Comparison of ENCODE assay signal across 10 cellular contexts in genomic region chr7:142807855-142808460, GRCh38. TPM values are rescaled to one million over a fixed set of nuclear protein-coding genes. Genes with fewer than 3 reads are reported as not detected.
DNase-seq lines count a peak whose midpoint lies in the region; ATAC-seq, FAIRE-seq and TF ChIP-seq lines count a peak whose summit lies in the region.
"Had no signal": no experiment of that assay in that cellular context is flagged by ENCODE, and none has a peak within 500 bp of the region (broad histone marks: within the 10 kb centered on the region; RNA-seq: fewer than 3 reads in every experiment).

No MANE protein-coding gene starts in this region.

- peaks cover 22% of the 10 kb centered on the region for H3K36me3 Mint-ChIP-seq in CD8-positive, alpha-beta T cell
- no peaks in the 10 kb centered on the region for H3K36me3 Mint-ChIP-seq in HFFc6 (ENCODE audit: low read depth)

- peak overlapping the region; percentile 13 for H3K4me3 ChIP-seq in CD8-positive, alpha-beta T cell (ENCODE audit: low read depth, low read length)
- no peak overlapping the region for H3K4me3 ChIP-seq in fibroblast of the aortic adventitia (ENCODE audit: low read depth, low read length)

- no peaks in the 10 kb centered on the region for H3K27me3 Mint-ChIP-seq in CD8-positive, alpha-beta T cell (ENCODE audit: low read depth)
- H3K27me3 Mint-ChIP-seq in HFFc6 (ENCODE audit: insufficient read depth), result peaks cover 11% of the 10 kb centered on the region

- POLR2A ChIA-PET in CD8-positive, alpha-beta T cell (lab: Charles Lee), result interaction anchor here (0.6 to 19.0 kb wide), 37 partner anchors 10 to 597 kb away, joined by 3 to 2372 read pairs (median 5); partner anchors contain the start of gene EPHB6

- peak overlapping the region; percentile 86 for H3K27ac ChIP-seq in CD8-positive, alpha-beta T cell (ENCODE audit: low read depth, low read length)

- peak in 2 of 7 experiments; percentile 53 to 65 for DNase-seq in CD8-positive, alpha-beta T cell
- DNase-seq in HFFc6 (peak; percentile 64), T-helper 22 cell (ENCODE audit: low read depth) (peak; percentile 48), fibroblast of the aortic adventitia (ENCODE audit: low read depth) (peak; percentile 42), HK-2 (ENCODE audit: unreplicated experiment) (no peak), urothelium cell line (ENCODE audit: low spot score) (no peak), left colon (no peak), NK-92 (lab: John Stamatoyannopoulos, UW; ENCODE audit: unreplicated experiment) (no peak)
- DNase-seq: Caco-2 had no signal

- CTCF ChIA-PET in CD8-positive, alpha-beta T cell (lab: Charles Lee), result interaction anchor here (0.7 to 15.5 kb wide), 9 partner anchors 10 to 503 kb away, joined by 3 to 490 read pairs (median 4); partner anchors contain the start of gene EPHB6

- intact Hi-C loops in CD8-positive, alpha-beta T cell (cut with DNase I, micrococcal nuclease), result loop anchor here (1.0 to 10.0 kb wide), 9 partner anchors 9 to 574 kb away; partner anchors contain the start of genes CASP2 (in 1 of the 2), EPHB6 (in 1 of the 2), TMEM139 (in 1 of the 2) and ZYX (in 1 of the 2)
- intact Hi-C loops in left colon (cut with DNase I, micrococcal nuclease), result no loop called here

- H3K27ac Mint-ChIP-seq in CD8-positive, alpha-beta T cell, result peak overlapping the region; percentile 100
- peak overlapping the region; percentile 54; the same call in 1 of the 2 replicates for H3K27ac Mint-ChIP-seq in HFFc6

- no peaks in the 10 kb centered on the region for H3K9me3 Mint-ChIP-seq in CD8-positive, alpha-beta T cell
- no peaks in the 10 kb centered on the region for H3K9me3 Mint-ChIP-seq in HFFc6

- H3K36me3 ChIP-seq in CD8-positive, alpha-beta T cell (ENCODE audit: insufficient read depth, low read length), result peaks cover 12% of the 10 kb centered on the region

- no peaks in the 10 kb centered on the region for H3K27me3 ChIP-seq in CD8-positive, alpha-beta T cell (ENCODE audit: insufficient read depth, low read length)

- peak overlapping the region; percentile 79 for H3K4me3 Mint-ChIP-seq in CD8-positive, alpha-beta T cell
- peak overlapping the region; percentile 7; the same call in 1 of the 2 replicates for H3K4me3 Mint-ChIP-seq in HFFc6

- no peak for TF ChIP-seq CTCF in CD8-positive, alpha-beta T cell (IDR thresholded peaks at IDR 0.05)
- no peak for TF ChIP-seq CTCF in HFFc6 (IDR thresholded peaks at IDR 0.05)
- TF ChIP-seq CTCF in fibroblast of the aortic adventitia (IDR thresholded peaks at IDR 0.05; ENCODE audit: insufficient read depth, low read length), result no peak

- FAIRE-seq in urothelium cell line (lab: Jason Lieb, UNC), result no peak

- ATAC-seq in CD8-positive, alpha-beta T cell, result peak; percentile 3
- no peak for ATAC-seq in left colon

- no peaks in the 10 kb centered on the region for H3K9me3 ChIP-seq in CD8-positive, alpha-beta T cell (ENCODE audit: low read length)
- H3K9me3 ChIP-seq: Caco-2 had no signal

- H3K4me1 Mint-ChIP-seq in CD8-positive, alpha-beta T cell (ENCODE audit: low read depth), result peaks cover 98% of the 10 kb centered on the region
- peaks cover 56% of the 10 kb centered on the region for H3K4me1 Mint-ChIP-seq in HFFc6 (ENCODE audit: low read depth)

- peaks cover 95% of the 10 kb centered on the region for H3K4me1 ChIP-seq in CD8-positive, alpha-beta T cell (ENCODE audit: insufficient read depth, low read length)

RNA-seq across cellular contexts. Expression of gene PRSS2, which starts 37.2 kb away (rescaled TPM):
- not detected for total RNA-seq in CD8-positive, alpha-beta T cell
- total RNA-seq in HFFc6 (2021; fragmentation: NEBNext Ultra II Directional; extraction: Animal tissue kit (Norgen Biotek cat#: 25700)), result not detected
- not detected in 2 replicates for total RNA-seq in fibroblast of the aortic adventitia (ENCODE audit: low replicate concordance)
- 1 to 10 TPM in 1 of 2 donors, not detected in 1; 4.0 TPM for total RNA-seq in left colon
- total RNA-seq: NCI-H460 had no signal

RNA-seq across cellular contexts. Expression of gene EPHB6, which starts 46.9 kb away (rescaled TPM):
- 10 to 100 TPM; 13.8 to 15.3 TPM for total RNA-seq in CD8-positive, alpha-beta T cell
- total RNA-seq in HFFc6 (2021; fragmentation: NEBNext Ultra II Directional; extraction: Animal tissue kit (Norgen Biotek cat#: 25700)), result under 1 TPM; 0.26 to 0.69 (median 0.33) TPM
- total RNA-seq in fibroblast of the aortic adventitia (ENCODE audit: low replicate concordance) (11.0 and 15.2 TPM in 2 replicates), left colon (1 to 10 TPM; 1.2 to 3.2 TPM)
- total RNA-seq: NCI-H460 had no signal

RNA-seq across cellular contexts. Expression of gene PRSS1, which starts 58.7 kb away (rescaled TPM):
- not detected for total RNA-seq in CD8-positive, alpha-beta T cell
- total RNA-seq in HFFc6 (2021; fragmentation: NEBNext Ultra II Directional; extraction: Animal tissue kit (Norgen Biotek cat#: 25700)), result not detected
- total RNA-seq in fibroblast of the aortic adventitia (ENCODE audit: low replicate concordance), result not detected in 2 replicates
- total RNA-seq in left colon, result 1 to 10 TPM in 1 of 2 donors, not detected in 1; 4.0 TPM
- total RNA-seq: NCI-H460 had no signal

Comparison
In these comparisons a context has a peak if more than half of its experiments do, and no peak if none do; other contexts are left out.
1. DNase-seq: peak in HFFc6 (single experiment), T-helper 22 cell (single experiment) and fibroblast of the aortic adventitia (single experiment); none in HK-2 (single experiment), urothelium cell line (single experiment), left colon (0 of 2) and NK-92 (single experiment).
2. intact Hi-C loops: an anchor here in CD8-positive, alpha-beta T cell (1.0 to 10.0 kb wide); none called in left colon.